Comparison of ENCODE assay signal across 1 cellular context in genomic region chr3:24498391-24498790, GRCh38.
TF ChIP-seq lines count a peak whose summit lies in the region.

No MANE protein-coding gene starts in this region.

TF ChIP-seq in K562, 482 proteins besides CTCF, POLR2A, EP300 and RAD21 (continued from another document):
- TF ChIP-seq DMBX1 (CRISPR knock-in tag; IDR thresholded peaks at IDR 0.05; ENCODE audit: borderline replicate concordance) (peak; percentile 80; the same call in 1 of the 2 replicates), ATF4 (CRISPR knock-in tag; IDR thresholded peaks at IDR 0.05) (peak; percentile 38; the same call in 1 of the 2 replicates), BRD4 (IDR thresholded peaks at IDR 0.05) (0 out of 2 replicates have a peak, but pooled peaks have one; percentile 37), ZBTB34 (CRISPR knock-in tag; IDR thresholded peaks at IDR 0.05) (peak; percentile 54; the same call in 1 of the 2 replicates), SMAD3 (CRISPR knock-in tag; conservative IDR thresholded peaks at IDR 0.05) (peak; percentile 30; the same call in 1 of the 2 replicates), NR4A1 (CRISPR knock-in tag; IDR thresholded peaks at IDR 0.05) (no peak), NR4A1 (tag; IDR thresholded peaks at IDR 0.05) (0 out of 2 replicates have a peak, but pooled peaks have one; percentile 54), NFXL1 (CRISPR knock-in tag; IDR thresholded peaks at IDR 0.05) (0 out of 2 replicates have a peak, but pooled peaks have one; percentile 54), KLF6 (CRISPR knock-in tag; IDR thresholded peaks at IDR 0.05; ENCODE audit: borderline replicate concordance) (peak; percentile 72; the same call in 1 of the 2 replicates), POLR3A (IDR thresholded peaks at IDR 0.05; ENCODE audit: borderline replicate concordance, extremely low read depth, insufficient read depth, insufficient read length) (no peak), CEBPG (CRISPR knock-in tag; IDR thresholded peaks at IDR 0.05) (peak; percentile 20; the same call in 1 of the 2 replicates), CEBPG (tag; conservative IDR thresholded peaks at IDR 0.05 in 1 of 2, IDR thresholded peaks at IDR 0.05 in 1 of 2) (peak; percentile 21 to 80; a peak in 2 of 4 replicates)
